In the genomic region with DNA sequence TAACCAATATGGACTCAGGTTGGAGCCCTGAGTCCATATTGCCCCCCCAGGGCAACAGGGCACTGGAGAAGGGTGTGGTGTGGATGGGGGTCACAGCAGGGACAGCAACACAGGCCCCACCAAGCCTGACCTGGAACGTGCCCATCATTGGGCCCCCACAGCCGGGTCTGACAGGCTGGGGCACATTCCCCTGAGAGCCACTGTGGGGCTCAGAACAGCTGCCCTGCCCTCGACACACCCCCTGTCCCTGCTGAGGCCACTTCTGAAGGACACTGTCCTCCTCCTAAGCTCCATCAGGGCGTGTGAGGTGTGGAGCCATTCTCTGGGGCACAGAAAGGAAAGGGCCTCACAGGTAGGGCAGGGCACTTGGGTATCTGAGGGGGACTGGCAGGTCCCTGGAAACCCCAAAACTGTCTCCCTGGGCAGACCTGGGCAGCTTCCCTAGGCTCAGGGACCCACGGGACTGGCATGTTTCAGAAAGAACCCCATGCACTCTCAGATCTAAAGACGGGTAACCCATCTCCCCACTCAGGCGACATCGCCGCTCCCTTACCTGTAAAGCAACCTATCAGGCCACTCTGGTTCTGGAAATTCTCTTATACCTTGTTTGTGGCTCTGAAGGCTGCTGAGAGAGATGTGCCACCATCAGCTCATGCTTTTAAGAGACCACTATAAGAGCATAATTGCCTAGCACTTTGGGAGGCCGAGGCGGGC, we compare ENCODE assay signal across 1 cellular context.
TF ChIP-seq lines count a peak whose summit lies in the region.

No MANE protein-coding gene starts in this region.

TF ChIP-seq in WTC11, 78 proteins besides CTCF, POLR2A, EP300 and RAD21 (continued from another document):
- TF ChIP-seq, protein P1, sequence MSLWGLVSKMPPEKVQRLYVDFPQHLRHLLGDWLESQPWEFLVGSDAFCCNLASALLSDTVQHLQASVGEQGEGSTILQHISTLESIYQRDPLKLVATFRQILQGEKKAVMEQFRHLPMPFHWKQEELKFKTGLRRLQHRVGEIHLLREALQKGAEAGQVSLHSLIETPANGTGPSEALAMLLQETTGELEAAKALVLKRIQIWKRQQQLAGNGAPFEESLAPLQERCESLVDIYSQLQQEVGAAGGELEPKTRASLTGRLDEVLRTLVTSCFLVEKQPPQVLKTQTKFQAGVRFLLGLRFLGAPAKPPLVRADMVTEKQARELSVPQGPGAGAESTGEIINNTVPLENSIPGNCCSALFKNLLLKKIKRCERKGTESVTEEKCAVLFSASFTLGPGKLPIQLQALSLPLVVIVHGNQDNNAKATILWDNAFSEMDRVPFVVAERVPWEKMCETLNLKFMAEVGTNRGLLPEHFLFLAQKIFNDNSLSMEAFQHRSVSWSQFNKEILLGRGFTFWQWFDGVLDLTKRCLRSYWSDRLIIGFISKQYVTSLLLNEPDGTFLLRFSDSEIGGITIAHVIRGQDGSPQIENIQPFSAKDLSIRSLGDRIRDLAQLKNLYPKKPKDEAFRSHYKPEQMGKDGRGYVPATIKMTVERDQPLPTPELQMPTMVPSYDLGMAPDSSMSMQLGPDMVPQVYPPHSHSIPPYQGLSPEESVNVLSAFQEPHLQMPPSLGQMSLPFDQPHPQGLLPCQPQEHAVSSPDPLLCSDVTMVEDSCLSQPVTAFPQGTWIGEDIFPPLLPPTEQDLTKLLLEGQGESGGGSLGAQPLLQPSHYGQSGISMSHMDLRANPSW (CRISPR knock-in tag; conservative IDR thresholded peaks at IDR 0.05; ENCODE audit: low read depth) = no peak
- no peak for TF ChIP-seq ZNF232 (CRISPR knock-in tag; IDR thresholded peaks at IDR 0.05)
- TF ChIP-seq, protein P2, sequence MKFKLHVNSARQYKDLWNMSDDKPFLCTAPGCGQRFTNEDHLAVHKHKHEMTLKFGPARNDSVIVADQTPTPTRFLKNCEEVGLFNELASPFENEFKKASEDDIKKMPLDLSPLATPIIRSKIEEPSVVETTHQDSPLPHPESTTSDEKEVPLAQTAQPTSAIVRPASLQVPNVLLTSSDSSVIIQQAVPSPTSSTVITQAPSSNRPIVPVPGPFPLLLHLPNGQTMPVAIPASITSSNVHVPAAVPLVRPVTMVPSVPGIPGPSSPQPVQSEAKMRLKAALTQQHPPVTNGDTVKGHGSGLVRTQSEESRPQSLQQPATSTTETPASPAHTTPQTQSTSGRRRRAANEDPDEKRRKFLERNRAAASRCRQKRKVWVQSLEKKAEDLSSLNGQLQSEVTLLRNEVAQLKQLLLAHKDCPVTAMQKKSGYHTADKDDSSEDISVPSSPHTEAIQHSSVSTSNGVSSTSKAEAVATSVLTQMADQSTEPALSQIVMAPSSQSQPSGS (CRISPR knock-in tag; IDR thresholded peaks at IDR 0.05; ENCODE audit: borderline replicate concordance, low read depth) = no peak
- no peak for TF ChIP-seq ZNF263 (CRISPR knock-in tag; IDR thresholded peaks at IDR 0.05; ENCODE audit: low read depth)
- no peak for TF ChIP-seq CBFB (CRISPR knock-in tag; IDR thresholded peaks at IDR 0.05; ENCODE audit: low read depth)
- TF ChIP-seq RELA (CRISPR knock-in tag; IDR thresholded peaks at IDR 0.05; ENCODE audit: borderline replicate concordance) = no peak
- TF ChIP-seq PRRX2 (CRISPR knock-in tag; IDR thresholded peaks at IDR 0.05) = no peak
- TF ChIP-seq, protein P3, sequence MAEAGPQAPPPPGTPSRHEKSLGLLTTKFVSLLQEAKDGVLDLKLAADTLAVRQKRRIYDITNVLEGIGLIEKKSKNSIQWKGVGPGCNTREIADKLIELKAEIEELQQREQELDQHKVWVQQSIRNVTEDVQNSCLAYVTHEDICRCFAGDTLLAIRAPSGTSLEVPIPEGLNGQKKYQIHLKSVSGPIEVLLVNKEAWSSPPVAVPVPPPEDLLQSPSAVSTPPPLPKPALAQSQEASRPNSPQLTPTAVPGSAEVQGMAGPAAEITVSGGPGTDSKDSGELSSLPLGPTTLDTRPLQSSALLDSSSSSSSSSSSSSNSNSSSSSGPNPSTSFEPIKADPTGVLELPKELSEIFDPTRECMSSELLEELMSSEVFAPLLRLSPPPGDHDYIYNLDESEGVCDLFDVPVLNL (CRISPR knock-in tag; IDR thresholded peaks at IDR 0.05; ENCODE audit: borderline replicate concordance, low read depth) = no peak
- TF ChIP-seq, protein P4, sequence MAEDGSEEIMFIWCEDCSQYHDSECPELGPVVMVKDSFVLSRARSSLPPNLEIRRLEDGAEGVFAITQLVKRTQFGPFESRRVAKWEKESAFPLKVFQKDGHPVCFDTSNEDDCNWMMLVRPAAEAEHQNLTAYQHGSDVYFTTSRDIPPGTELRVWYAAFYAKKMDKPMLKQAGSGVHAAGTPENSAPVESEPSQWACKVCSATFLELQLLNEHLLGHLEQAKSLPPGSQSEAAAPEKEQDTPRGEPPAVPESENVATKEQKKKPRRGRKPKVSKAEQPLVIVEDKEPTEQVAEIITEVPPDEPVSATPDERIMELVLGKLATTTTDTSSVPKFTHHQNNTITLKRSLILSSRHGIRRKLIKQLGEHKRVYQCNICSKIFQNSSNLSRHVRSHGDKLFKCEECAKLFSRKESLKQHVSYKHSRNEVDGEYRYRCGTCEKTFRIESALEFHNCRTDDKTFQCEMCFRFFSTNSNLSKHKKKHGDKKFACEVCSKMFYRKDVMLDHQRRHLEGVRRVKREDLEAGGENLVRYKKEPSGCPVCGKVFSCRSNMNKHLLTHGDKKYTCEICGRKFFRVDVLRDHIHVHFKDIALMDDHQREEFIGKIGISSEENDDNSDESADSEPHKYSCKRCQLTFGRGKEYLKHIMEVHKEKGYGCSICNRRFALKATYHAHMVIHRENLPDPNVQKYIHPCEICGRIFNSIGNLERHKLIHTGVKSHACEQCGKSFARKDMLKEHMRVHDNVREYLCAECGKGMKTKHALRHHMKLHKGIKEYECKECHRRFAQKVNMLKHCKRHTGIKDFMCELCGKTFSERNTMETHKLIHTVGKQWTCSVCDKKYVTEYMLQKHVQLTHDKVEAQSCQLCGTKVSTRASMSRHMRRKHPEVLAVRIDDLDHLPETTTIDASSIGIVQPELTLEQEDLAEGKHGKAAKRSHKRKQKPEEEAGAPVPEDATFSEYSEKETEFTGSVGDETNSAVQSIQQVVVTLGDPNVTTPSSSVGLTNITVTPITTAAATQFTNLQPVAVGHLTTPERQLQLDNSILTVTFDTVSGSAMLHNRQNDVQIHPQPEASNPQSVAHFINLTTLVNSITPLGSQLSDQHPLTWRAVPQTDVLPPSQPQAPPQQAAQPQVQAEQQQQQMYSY (CRISPR knock-in tag; IDR thresholded peaks at IDR 0.05) = no peak
- TF ChIP-seq, protein P5, sequence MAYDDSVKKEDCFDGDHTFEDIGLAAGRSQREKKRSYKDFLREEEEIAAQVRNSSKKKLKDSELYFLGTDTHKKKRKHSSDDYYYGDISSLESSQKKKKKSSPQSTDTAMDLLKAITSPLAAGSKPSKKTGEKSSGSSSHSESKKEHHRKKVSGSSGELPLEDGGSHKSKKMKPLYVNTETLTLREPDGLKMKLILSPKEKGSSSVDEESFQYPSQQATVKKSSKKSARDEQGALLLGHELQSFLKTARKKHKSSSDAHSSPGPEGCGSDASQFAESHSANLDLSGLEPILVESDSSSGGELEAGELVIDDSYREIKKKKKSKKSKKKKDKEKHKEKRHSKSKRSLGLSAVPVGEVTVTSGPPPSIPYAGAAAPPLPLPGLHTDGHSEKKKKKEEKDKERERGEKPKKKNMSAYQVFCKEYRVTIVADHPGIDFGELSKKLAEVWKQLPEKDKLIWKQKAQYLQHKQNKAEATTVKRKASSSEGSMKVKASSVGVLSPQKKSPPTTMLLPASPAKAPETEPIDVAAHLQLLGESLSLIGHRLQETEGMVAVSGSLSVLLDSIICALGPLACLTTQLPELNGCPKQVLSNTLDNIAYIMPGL (CRISPR knock-in tag; IDR thresholded peaks at IDR 0.05) = no peak
- no peak for TF ChIP-seq ZNF423 (CRISPR knock-in tag; IDR thresholded peaks at IDR 0.05)
- no peak for TF ChIP-seq NFYB (CRISPR knock-in tag; conservative IDR thresholded peaks at IDR 0.05; ENCODE audit: low read depth)
